ENCODE assay signal across 10 cellular contexts in genomic region chr13:39035204-39035603, GRCh38. TPM values are rescaled to one million over a fixed set of nuclear protein-coding genes. Genes with fewer than 3 reads are reported as not detected.
DNase-seq lines count a peak whose midpoint lies in the region; ATAC-seq, FAIRE-seq and TF ChIP-seq lines count a peak whose summit lies in the region.
"Had no signal": no experiment of that assay in that cellular context is flagged by ENCODE, and none has a peak within 500 bp of the region (broad histone marks: within the 10 kb centered on the region; RNA-seq: fewer than 3 reads in every experiment).

No MANE protein-coding gene starts in this region.

- peak overlapping the region; percentile 75; the same call in 2 of the 3 replicates for H3K4me3 ChIP-seq in A549
- peak overlapping the region; percentile 69 for H3K4me3 ChIP-seq in HAP-1
- peak overlapping the region; percentile 79 to 99 (median 91) for H3K4me3 ChIP-seq in keratinocyte (ENCODE audit: control insufficient read depth in 2 of 3, extremely low read depth in 1 of 3, insufficient read depth in 2 of 3, low read depth in 1 of 3, low read length in 3 of 3)

- ATAC-seq in A549 (no peak), GM19328 (IDR thresholded peaks at IDR 0.05; ENCODE audit: unreplicated experiment) (no peak)
- ATAC-seq: gastroesophageal sphincter had no signal

- H2AFZ ChIP-seq in keratinocyte (ENCODE audit: control insufficient read depth, low read length), result no peak overlapping the region

- no peaks in the 10 kb centered on the region for H4K20me1 ChIP-seq in keratinocyte (ENCODE audit: control insufficient read depth, extremely low read depth, insufficient read depth, low read length)

- peaks cover 2% of the 10 kb centered on the region for H3K9me1 ChIP-seq in keratinocyte (ENCODE audit: control insufficient read depth, extremely low read depth, insufficient read depth, low read length)

- peak overlapping the region; percentile 96 for H3K4me2 ChIP-seq in A549
- H3K4me2 ChIP-seq in keratinocyte (ENCODE audit: control insufficient read depth, extremely low read depth, insufficient read depth, low read depth, low read length), result peak overlapping the region; percentile 72

- H3K4me3 Mint-ChIP-seq in activated T-helper 2 cell treated with anti-CD3 and anti-CD28 coated beads, Interferon-gamma antibody, Interleukin-2, Interleukin-4, amounts not matched to agents 10 μg/mL and 5 μg/mL and 100 μg/mL, durations not matched to agents 14 hours and 24 hours and 36 hours (ENCODE audit: low read depth), result peak overlapping the region; percentile 94

- H3K4me1 ChIP-seq in A549, result peaks cover 14% of the 10 kb centered on the region; the same call in 2 of the 3 replicates
- peaks cover 9% of the 10 kb centered on the region for H3K4me1 ChIP-seq in HAP-1
- peaks cover 5% of the 10 kb centered on the region for H3K4me1 ChIP-seq in keratinocyte (ENCODE audit: control insufficient read depth, extremely low read depth, insufficient read depth, low read length)

- POLR2A ChIA-PET in A549 (lab: Yijun Ruan, JAX), result no interaction called here

- H3K36me3 Mint-ChIP-seq in activated T-helper 2 cell treated with anti-CD3 and anti-CD28 coated beads, Interferon-gamma antibody, Interleukin-2, Interleukin-4, amounts not matched to agents 10 μg/mL and 5 μg/mL and 100 μg/mL, durations not matched to agents 14 hours and 24 hours and 36 hours (ENCODE audit: low read depth), result peaks cover 28% of the 10 kb centered on the region

- intact Hi-C loops in activated T-helper 2 cell treated with anti-CD3 and anti-CD28 coated beads, Interferon-gamma antibody, Interleukin-2, Interleukin-4, amounts not matched to agents 10 μg/mL and 5 μg/mL and 100 μg/mL, durations not matched to agents 14 hours and 24 hours and 36 hours (cut with micrococcal nuclease), result loop anchor here (5.0 to 10.0 kb wide), 7 partner anchors 112 to 1740 kb away; partner anchors contain the start of genes LHFPL6 and MRPS31

- H3K79me2 ChIP-seq in keratinocyte (ENCODE audit: control insufficient read depth, insufficient read depth, low read length), result peaks cover 73% of the 10 kb centered on the region

- H3K27me3 ChIP-seq in HAP-1 (ENCODE audit: low read depth) (no peaks in the 10 kb centered on the region), keratinocyte (ENCODE audit: control insufficient read depth, extremely low read depth, insufficient read depth, low read length) (no peaks in the 10 kb centered on the region)
- H3K27me3 ChIP-seq: gastroesophageal sphincter had no signal

- H3K9ac ChIP-seq in keratinocyte (ENCODE audit: control insufficient read depth, extremely low read depth, insufficient read depth, low read length), result peak overlapping the region; percentile 82

- in situ Hi-C loops in HAP-1 (cut with MboI; ENCODE audit: low sequenced_read_pairs), result no loop called here

- no peak for TF ChIP-seq RAD21 in A549 (conservative IDR thresholded peaks at IDR 0.05 in 1 of 2, IDR thresholded peaks at IDR 0.05 in 1 of 2)

- WGBS in A549 (ENCODE audit: missing lambda C conversion rate), result 78% methylated on average over 2 of the region's 2 CpGs

- 0 out of 2 replicates have a peak, but pooled peaks cover 3% of the 10 kb centered on the region for H3K36me3 ChIP-seq in HAP-1 (replicated peaks)
- peaks cover 1 to 4% of the 10 kb centered on the region in 2 experiments for H3K36me3 ChIP-seq in keratinocyte (ENCODE audit: control insufficient read depth in 2 of 2, extremely low read depth in 1 of 2, insufficient read depth in 2 of 2, low read length in 2 of 2)

- H3K27ac ChIP-seq in A549 (no peak overlapping the region), keratinocyte (ENCODE audit: control insufficient read depth, insufficient read depth, low read length) (no peak overlapping the region)
- H3K27ac ChIP-seq: gastroesophageal sphincter had no signal

- dilution Hi-C loops in keratinocyte (cut with MboI; ENCODE audit: extremely low pct_ligation_motif_present, low sequenced_read_pairs), result no loop called here

- no peaks in the 10 kb centered on the region for H3K27me3 Mint-ChIP-seq in activated T-helper 2 cell treated with anti-CD3 and anti-CD28 coated beads, Interferon-gamma antibody, Interleukin-2, Interleukin-4, amounts not matched to agents 10 μg/mL and 5 μg/mL and 100 μg/mL, durations not matched to agents 14 hours and 24 hours and 36 hours (ENCODE audit: low read depth)

- CTCF ChIA-PET in A549 (lab: Yijun Ruan, JAX), result no interaction called here

- DNase-seq in A549 (ENCODE audit: low read depth in 1 of 2, low spot score in 1 of 2), result no peak
- peak in 1 of 2 experiments; percentile 28 for DNase-seq in HAP-1 (ENCODE audit: low spot score in 2 of 2)
- DNase-seq in activated T-helper 2 cell treated with anti-CD3 and anti-CD28 coated beads, Interferon-gamma antibody, Interleukin-2, Interleukin-4, amounts not matched to agents 10 μg/mL and 5 μg/mL and 100 μg/mL, durations not matched to agents 14 hours and 24 hours and 36 hours (ENCODE audit: low spot score), result no peak
- DNase-seq in keratinocyte (ENCODE audit: low read depth, low spot score), result no peak
- DNase-seq in EL, result no peak
- no peak for DNase-seq in NCI-H1694 (lab: John Stamatoyannopoulos, UW)
- no peak for DNase-seq in OCI-M2 (lab: John Stamatoyannopoulos, UW; ENCODE audit: unreplicated experiment)
- DNase-seq: T-helper 9 cell had no signal

- no peak for TF ChIP-seq CTCF in A549 (IDR thresholded peaks at IDR 0.05)
- no peak for TF ChIP-seq CTCF in keratinocyte (optimal IDR thresholded peaks at IDR 0.05 in 1 of 3, IDR thresholded peaks at IDR 0.05 in 1 of 3, conservative IDR thresholded peaks at IDR 0.05 in 1 of 3; ENCODE audit: extremely low read depth in 1 of 3, insufficient read depth in 2 of 3, low read length in 3 of 3)

- no peak for TF ChIP-seq EP300 in A549 (IDR thresholded peaks at IDR 0.05)

- FAIRE-seq in A549 (lab: Jason Lieb, UNC), result no peak
- peak; percentile 23 for FAIRE-seq in keratinocyte (lab: Jason Lieb, UNC)

- H3K27ac Mint-ChIP-seq in activated T-helper 2 cell treated with anti-CD3 and anti-CD28 coated beads, Interferon-gamma antibody, Interleukin-2, Interleukin-4, amounts not matched to agents 10 μg/mL and 5 μg/mL and 100 μg/mL, durations not matched to agents 14 hours and 24 hours and 36 hours, result peak overlapping the region; percentile 55

- H3K9me3 ChIP-seq in A549 (no peaks in the 10 kb centered on the region), HAP-1 (no peaks in the 10 kb centered on the region), keratinocyte (ENCODE audit: control insufficient read depth, low read depth, low read length) (no peaks in the 10 kb centered on the region)
- H3K9me3 ChIP-seq: gastroesophageal sphincter had no signal

- no peaks in the 10 kb centered on the region for H3K9me3 Mint-ChIP-seq in activated T-helper 2 cell treated with anti-CD3 and anti-CD28 coated beads, Interferon-gamma antibody, Interleukin-2, Interleukin-4, amounts not matched to agents 10 μg/mL and 5 μg/mL and 100 μg/mL, durations not matched to agents 14 hours and 24 hours and 36 hours

- TF ChIP-seq POLR2A in A549 (IDR thresholded peaks at IDR 0.05; ENCODE audit: low read length), result no peak

- H3K4me1 Mint-ChIP-seq in activated T-helper 2 cell treated with anti-CD3 and anti-CD28 coated beads, Interferon-gamma antibody, Interleukin-2, Interleukin-4, amounts not matched to agents 10 μg/mL and 5 μg/mL and 100 μg/mL, durations not matched to agents 14 hours and 24 hours and 36 hours (ENCODE audit: low read depth), result peaks cover 36% of the 10 kb centered on the region

RNA-seq across cellular contexts. Expression of gene PROSER1, which starts 2.7 kb away (rescaled TPM):
- polyA plus RNA-seq in A549 (2011; rRNA removed), result 19.0 and 24.3 TPM in 2 replicates
- 8.4 and 11.6 TPM in 2 replicates for polyA plus RNA-seq in A549 (2012; cell fraction: cytosol; rRNA removed)
- polyA plus RNA-seq in A549 (2012; cell fraction: nucleus; rRNA removed), result 11.8 and 15.3 TPM in 2 replicates
- polyA plus RNA-seq in A549 (2017; fragmentation: RNase III; extraction: RNeasy Plus Mini Kit Qiagen cat#74134 plus additional on column Dnase treatment), result 9.9 to 10.5 TPM (median 10.2 TPM) in 3 replicates
- polyA minus RNA-seq in A549 (2011; rRNA and poly(A)+ RNA removed), result 10.4 and 13.8 TPM in 2 replicates
- total RNA-seq in activated T-helper 2 cell treated with anti-CD3 and anti-CD28 coated beads, Interferon-gamma antibody, Interleukin-2, Interleukin-4, amounts not matched to agents 10 μg/mL and 5 μg/mL and 100 μg/mL, durations not matched to agents 14 hours and 24 hours and 36 hours, result 90.9 and 92.0 TPM in 2 replicates
- polyA plus RNA-seq in keratinocyte, result 7.0 to 16.9 TPM (median 14.5 TPM) in 3 replicates
- polyA plus RNA-seq in keratinocyte (2011; ENCODE audit: low read depth), result 23.8 TPM
- polyA plus RNA-seq in keratinocyte (2011; cell fraction: cytosol; rRNA removed), result 10.9 and 16.8 TPM in 2 replicates
- polyA plus RNA-seq in keratinocyte (2011; cell fraction: nucleus; rRNA removed), result 24.9 and 27.2 TPM in 2 replicates
- 11.6 and 12.4 TPM in 2 replicates for polyA plus RNA-seq in keratinocyte (2012; ENCODE audit: low replicate concordance)
- 8.2 to 14.8 TPM (median 12.1 TPM) in 3 replicates for polyA minus RNA-seq in keratinocyte
- 11.7 TPM for polyA minus RNA-seq in keratinocyte (2011; cell fraction: cytosol; rRNA and poly(A)+ RNA removed)
- polyA minus RNA-seq in keratinocyte (2011; cell fraction: nucleus; rRNA and poly(A)+ RNA removed), result 9.3 and 11.5 TPM in 2 replicates

RNA-seq across cellular contexts. Expression of gene NHLRC3, which starts 3.1 kb away (rescaled TPM):
- polyA plus RNA-seq in A549 (2011; rRNA removed), result 9.3 and 13.7 TPM in 2 replicates
- 2.7 and 3.0 TPM in 2 replicates for polyA plus RNA-seq in A549 (2012; cell fraction: cytosol; rRNA removed)
- 2.6 and 5.4 TPM in 2 replicates for polyA plus RNA-seq in A549 (2012; cell fraction: nucleus; rRNA removed)
- 5.9 to 8.2 TPM (median 7.3 TPM) in 3 replicates for polyA plus RNA-seq in A549 (2017; fragmentation: RNase III; extraction: RNeasy Plus Mini Kit Qiagen cat#74134 plus additional on column Dnase treatment)
- 6.2 and 7.4 TPM in 2 replicates for polyA minus RNA-seq in A549 (2011; rRNA and poly(A)+ RNA removed)
- total RNA-seq in activated T-helper 2 cell treated with anti-CD3 and anti-CD28 coated beads, Interferon-gamma antibody, Interleukin-2, Interleukin-4, amounts not matched to agents 10 μg/mL and 5 μg/mL and 100 μg/mL, durations not matched to agents 14 hours and 24 hours and 36 hours, result 21.6 and 22.5 TPM in 2 replicates
- 5.4 to 9.6 TPM (median 8.8 TPM) in 3 replicates for polyA plus RNA-seq in keratinocyte
- polyA plus RNA-seq in keratinocyte (2011; ENCODE audit: low read depth), result 2.5 TPM
- polyA plus RNA-seq in keratinocyte (2011; cell fraction: cytosol; rRNA removed), result 2.1 and 3.1 TPM in 2 replicates
- 19.4 and 25.1 TPM in 2 replicates for polyA plus RNA-seq in keratinocyte (2011; cell fraction: nucleus; rRNA removed)
- 5.3 and 5.4 TPM in 2 replicates for polyA plus RNA-seq in keratinocyte (2012; ENCODE audit: low replicate concordance)
- 2.9 to 9.2 TPM (median 6.6 TPM) in 3 replicates for polyA minus RNA-seq in keratinocyte
- polyA minus RNA-seq in keratinocyte (2011; cell fraction: cytosol; rRNA and poly(A)+ RNA removed), result 1.5 TPM
- 9.5 and 15.5 TPM in 2 replicates for polyA minus RNA-seq in keratinocyte (2011; cell fraction: nucleus; rRNA and poly(A)+ RNA removed)

RNA-seq across cellular contexts. Expression of gene STOML3, which starts 44.6 kb away (rescaled TPM):
- not detected in 2 replicates for polyA plus RNA-seq in A549 (2011; rRNA removed)
- not detected in 2 replicates for polyA plus RNA-seq in A549 (2012; cell fraction: cytosol; rRNA removed)
- polyA plus RNA-seq in A549 (2012; cell fraction: nucleus; rRNA removed), result not detected in 2 replicates
- polyA plus RNA-seq in A549 (2017; fragmentation: RNase III; extraction: RNeasy Plus Mini Kit Qiagen cat#74134 plus additional on column Dnase treatment), result not detected in 3 replicates
- not detected in 2 replicates for polyA minus RNA-seq in A549 (2011; rRNA and poly(A)+ RNA removed)
- not detected in 2 replicates for total RNA-seq in activated T-helper 2 cell treated with anti-CD3 and anti-CD28 coated beads, Interferon-gamma antibody, Interleukin-2, Interleukin-4, amounts not matched to agents 10 μg/mL and 5 μg/mL and 100 μg/mL, durations not matched to agents 14 hours and 24 hours and 36 hours
- 0.04 TPM in 1 of 3 replicates, not detected in the others for polyA plus RNA-seq in keratinocyte
- not detected for polyA plus RNA-seq in keratinocyte (2011; ENCODE audit: low read depth)
- not detected in 2 replicates for polyA plus RNA-seq in keratinocyte (2011; cell fraction: cytosol; rRNA removed)
- polyA plus RNA-seq in keratinocyte (2011; cell fraction: nucleus; rRNA removed), result 0.05 TPM in 1 of 2 replicates, not detected in the other
- polyA plus RNA-seq in keratinocyte (2012; ENCODE audit: low replicate concordance), result 0.10 TPM in 1 of 2 replicates, not detected in the other
- polyA minus RNA-seq in keratinocyte, result not detected in 3 replicates
- not detected for polyA minus RNA-seq in keratinocyte (2011; cell fraction: cytosol; rRNA and poly(A)+ RNA removed)
- polyA minus RNA-seq in keratinocyte (2011; cell fraction: nucleus; rRNA and poly(A)+ RNA removed), result not detected in 2 replicates
- total RNA-seq: gastroesophageal sphincter had no signal
